23 cellular contexts compared by ENCODE assay signal in genomic region chr5:89337-90286, GRCh38. TPM values are rescaled to one million over a fixed set of nuclear protein-coding genes. Genes with fewer than 3 reads are reported as not detected.
A peak's percentile ranks its signal among the peaks of the same experiment; 100 is the strongest.
DNase-seq lines count a peak whose midpoint lies in the region; ATAC-seq, FAIRE-seq and TF ChIP-seq lines count a peak whose summit lies in the region.
"Had no signal": no experiment of that assay in that cellular context is flagged by ENCODE, and none has a peak within 500 bp of the region (broad histone marks: within the 10 kb centered on the region; RNA-seq: fewer than 3 reads in every experiment).

No MANE protein-coding gene starts in this region.

- peaks cover 10% of the 10 kb centered on the region; the same call in 1 of the 2 replicates for H3K79me1 ChIP-seq in H1 (ENCODE audit: low read depth, low read length)

- no peak overlapping the region for H2AFZ ChIP-seq in H1 (ENCODE audit: low read length)

- no peak overlapping the region for H4K5ac ChIP-seq in H1 (ENCODE audit: insufficient read length, low read depth, low read length)

- TF ChIP-seq POLR2A in H1 (IDR thresholded peaks at IDR 0.05; ENCODE audit: control extremely low read depth in 1 of 2, low read depth in 2 of 2, low read length in 2 of 2) = no peak

- H3K4me2 ChIP-seq in H1 (ENCODE audit: insufficient read depth in 1 of 2, low read depth in 2 of 2, low read length in 2 of 2) = no peak overlapping the region
- H3K4me2 ChIP-seq: A549 had no signal

- H3K36me3 ChIP-seq in H7 (replicated peaks; ENCODE audit: control insufficient read depth, insufficient read depth, low read length) (peaks cover 2% of the 10 kb centered on the region), H1 (ENCODE audit: control insufficient read depth in 2 of 4, insufficient read depth in 4 of 4, low read length in 3 of 4) (peaks cover 0 to 1% (median 0%) of the 10 kb centered on the region in 4 experiments; a peak in 1 of 8 replicates)
- H3K36me3 ChIP-seq: SJSA1 had no signal

- H4K91ac ChIP-seq in H1 (replicated peaks; ENCODE audit: insufficient read length, low read length) = peak overlapping the region; percentile 38

- H2AK5ac ChIP-seq in H1 (ENCODE audit: low read depth, low read length) = peak overlapping the region; percentile 79; the same call in 1 of the 2 replicates

- WGBS in H1 (ENCODE audit: extremely low coverage in 1 of 2, insufficient coverage in 1 of 2, insufficient read length in 1 of 2, insufficient replicate concordance in 2 of 2, low coverage in 1 of 2, low lambda C conversion rate in 2 of 2, missing lambda C conversion rate in 1 of 2), 2 experiments = 92% methylated on average over 14 of the region's 17 CpGs; no CpG with 5 or more reads in 1 of the 2 experiments

- no peak overlapping the region for H3K56ac ChIP-seq in H1 (replicated peaks; ENCODE audit: insufficient read length, low read depth, low read length)

- peak overlapping the region; percentile 80; the same call in 1 of the 2 replicates for H2BK20ac ChIP-seq in H1 (ENCODE audit: low read length)

- TF ChIP-seq CTCF in H1 (IDR thresholded peaks at IDR 0.05; ENCODE audit: control extremely low read depth in 1 of 3, insufficient read depth in 1 of 3, low read depth in 1 of 3, low read length in 3 of 3) (no peak), nephron (IDR thresholded peaks at IDR 0.05; ENCODE audit: unreplicated experiment in 3 of 3) (no peak), type B pancreatic cell (conservative IDR thresholded peaks at IDR 0.05) (no peak), GM13976 (IDR thresholded peaks at IDR 0.05; ENCODE audit: borderline replicate concordance, control extremely low read depth, extremely low read depth, insufficient read depth, missing control alignments) (no peak)

- peaks cover 79% of the 10 kb centered on the region for H3K27me3 Mint-ChIP-seq in nephron (ENCODE audit: low read depth)
- peaks cover 43% of the 10 kb centered on the region for H3K27me3 Mint-ChIP-seq in type B pancreatic cell

- no peak overlapping the region for H3K23ac ChIP-seq in H1 (ENCODE audit: insufficient read length)

- peak; percentile 29 for DNase-seq in H7
- DNase-seq in H1 (ENCODE audit: low read depth in 1 of 2, low spot score in 2 of 2) = no peak
- peak; percentile 45 for DNase-seq in type B pancreatic cell (ENCODE audit: extremely low spot score, unreplicated experiment)
- DNase-seq in GM13976 (ENCODE audit: low spot score) = no peak
- DNase-seq in globus pallidus (ENCODE audit: low spot score) = no peak
- DNase-seq: AML-193; CD4-positive, alpha-beta T cell; MV-4-11; NCI-H1105 treated with DMSO at 0.1 percent for 48 hours; NCI-H2029 treated with DMSO at 0.1 percent for 48 hours; NCI-H446 treated with DMSO at 0.1 percent for 48 hours; NCI-H526; NCI-H82; Right ventricle myocardium superior had no signal

- no peak for FAIRE-seq in H1 (lab: Jason Lieb, UNC)
- FAIRE-seq: A549, G401.6, HepG2 had no signal

- H2BK120ac ChIP-seq in H1 (replicated peaks; ENCODE audit: low read depth, low read length) = no peak overlapping the region

- H3K14ac ChIP-seq in H1 (ENCODE audit: insufficient read length) = no peak overlapping the region

- H3K79me2 ChIP-seq in H1 (ENCODE audit: control insufficient read depth in 1 of 2, insufficient read depth in 2 of 2, low read length in 2 of 2) = peaks cover 7 to 20% of the 10 kb centered on the region in 2 experiments

- H3K27ac Mint-ChIP-seq in nephron = no peak overlapping the region
- H3K27ac Mint-ChIP-seq in type B pancreatic cell = peak overlapping the region; percentile 8
- H3K27ac Mint-ChIP-seq: CD4-positive, alpha-beta T cell had no signal

- no peak overlapping the region for H3K9ac ChIP-seq in H1 (replicated peaks in 1 of 4; ENCODE audit: extremely low read depth in 1 of 4, low read depth in 3 of 4, low read length in 3 of 4)
- H3K9ac ChIP-seq: BLaER1 treated with 17β-estradiol and CSF1 and Interleukin-3, amounts not matched to agents 10 nM and 100 nM had no signal

- in situ Hi-C loops in GM13976 (cut with MboI; ENCODE audit: low sequenced_read_pairs, unreplicated experiment) = no loop called here

- CTCF ChIA-PET in H1 (lab: Charles Lee; ENCODE audit: partially characterized antibody) = interaction anchor here (0.7 to 2.1 kb wide), 8 partner anchors 8 to 66 kb away, joined by 3 to 8 read pairs (median 3); no protein-coding TSS in a partner anchor

- H3K27me3 ChIP-seq in H7 (ENCODE audit: control insufficient read depth, insufficient read depth, low read length) (no peaks in the 10 kb centered on the region), H1 (replicated peaks in 1 of 4; ENCODE audit: control insufficient read depth in 3 of 4, extremely low read depth in 1 of 4, insufficient read depth in 3 of 4, low read length in 3 of 4) (no peaks in the 10 kb centered on the region; a peak in 1 of 7 replicates)

- TF ChIP-seq RAD21 in H1 (IDR thresholded peaks at IDR 0.05 in 1 of 2, conservative IDR thresholded peaks at IDR 0.05 in 1 of 2; ENCODE audit: low read depth in 2 of 2, low read length in 2 of 2) = no peak

- H3K9me3 Mint-ChIP-seq in nephron = peaks cover 3% of the 10 kb centered on the region
- no peaks in the 10 kb centered on the region for H3K9me3 Mint-ChIP-seq in type B pancreatic cell
- H3K9me3 Mint-ChIP-seq: CD4-positive, alpha-beta T cell had no signal

- peak overlapping the region; percentile 53; the same call in 1 of the 2 replicates for H2BK15ac ChIP-seq in H1 (ENCODE audit: low read length)

- POLR2A ChIA-PET in H1 (lab: Charles Lee; ENCODE audit: partially characterized antibody) = interaction anchor here (0.6 to 6.3 kb wide), 7 partner anchors 9 to 168 kb away, joined by 3 to 65 read pairs (median 4); partner anchors contain the start of genes CCDC127 and SDHA

- H3K9me3 ChIP-seq in H1 (ENCODE audit: insufficient read depth in 2 of 2, low read depth in 1 of 2, low read length in 1 of 2) = no peaks in the 10 kb centered on the region
- H3K9me3 ChIP-seq: A549, SJSA1 had no signal

- H2BK12ac ChIP-seq in H1 (ENCODE audit: low read depth, low read length) = peak overlapping the region; percentile 80; the same call in 1 of the 2 replicates

- H3K4me1 ChIP-seq in H1 (replicated peaks in 1 of 4; ENCODE audit: control insufficient read depth in 3 of 4, insufficient read depth in 4 of 4, low read length in 3 of 4) = peaks cover 3 to 30% (median 17%) of the 10 kb centered on the region in 4 experiments

- no peak overlapping the region; the same call in 1 of the 2 replicates for H3K18ac ChIP-seq in H1 (ENCODE audit: extremely low read depth, low read length)

- H3K36me3 Mint-ChIP-seq in nephron (ENCODE audit: low read depth) (no peaks in the 10 kb centered on the region), type B pancreatic cell (no peaks in the 10 kb centered on the region)

- H3K4me1 Mint-ChIP-seq in nephron (peaks cover 12% of the 10 kb centered on the region), type B pancreatic cell (ENCODE audit: unreplicated experiment) (peaks cover 8% of the 10 kb centered on the region)

- no peak for ATAC-seq in GM21619 (IDR thresholded peaks at IDR 0.05; ENCODE audit: unreplicated experiment)

- no peak overlapping the region for H3K4ac ChIP-seq in H1 (replicated peaks; ENCODE audit: insufficient read length, low read depth, low read length)

- H3K4me3 Mint-ChIP-seq in nephron (peak overlapping the region in 2 of 3 experiments; percentile 30 to 33), type B pancreatic cell (peak overlapping the region; percentile 88)
- H3K4me3 Mint-ChIP-seq: CD4-positive, alpha-beta T cell had no signal

- no peak overlapping the region; the same call in 1 of the 2 replicates for H2BK5ac ChIP-seq in H1 (ENCODE audit: low read depth, low read length)

- peaks cover 0 to 5% of the 10 kb centered on the region in 2 experiments for H4K20me1 ChIP-seq in H1 (replicated peaks in 1 of 2; ENCODE audit: control insufficient read depth in 1 of 2, insufficient read depth in 2 of 2, low read length in 2 of 2)

- TF ChIP-seq EP300 in H1 (IDR thresholded peaks at IDR 0.05; ENCODE audit: borderline replicate concordance in 1 of 2, low read depth in 2 of 2, low read length in 2 of 2) = no peak

- no peak overlapping the region for H3K4me3 ChIP-seq in H7 (ENCODE audit: insufficient read depth, low read depth, low read length)
- H3K4me3 ChIP-seq in H1 (ENCODE audit: extremely low read depth in 1 of 4, insufficient read depth in 2 of 4, low read depth in 3 of 4, low read length in 4 of 4) = no peak overlapping the region
- H3K4me3 ChIP-seq: A549; BLaER1 treated with 17β-estradiol and CSF1 and Interleukin-3, amounts not matched to agents 10 nM and 100 nM; SJSA1 had no signal

- no peak overlapping the region for H3K27ac ChIP-seq in H1 (ENCODE audit: low read depth, low read length)
- H3K27ac ChIP-seq: A549, SJSA1 had no signal

- H3K23me2 ChIP-seq in H1 (ENCODE audit: low read depth, low read length) = no peaks in the 10 kb centered on the region; the same call in 1 of the 2 replicates

- no peak overlapping the region for H4K8ac ChIP-seq in H1 (ENCODE audit: extremely low read depth, insufficient read depth, low read length)

TF ChIP-seq in H1, 55 proteins besides CTCF, POLR2A, EP300 and RAD21:
- no peak for TF ChIP-seq POU5F1 (IDR thresholded peaks at IDR 0.05; ENCODE audit: low read depth, low read length)
- no peak for TF ChIP-seq EZH2 (IDR thresholded peaks at IDR 0.05; ENCODE audit: low read depth, low read length, severe bottlenecking)

RNA-seq across cellular contexts. Expression of gene PLEKHG4B, which starts 2.4 kb away (rescaled TPM):
- total RNA-seq in H7 (2014; rRNA removed; shearing (Covaris generic)) = 25.2 and 34.1 TPM in 2 replicates
- 42.9 and 43.6 TPM in 2 replicates for total RNA-seq in H1 (2021; fragmentation: NEBNext Ultra II Directional; extraction: Animal tissue kit (Norgen Biotek cat#: 25700))
- polyA plus RNA-seq in H1 (2011; rRNA removed) = 31.1 and 35.1 TPM in 2 replicates
- polyA plus RNA-seq in H1 (2011; cell fraction: cytosol; rRNA removed) = 27.6 TPM
- 88.3 TPM for polyA plus RNA-seq in H1 (2011; cell fraction: nucleus; rRNA removed)
- 26.7 to 37.9 TPM (median 36.4 TPM) in 4 replicates for polyA plus RNA-seq in H1 (2012, experiment 1 of 2)
- 21.7 TPM for polyA plus RNA-seq in H1 (2012, experiment 2 of 2)
- polyA plus RNA-seq in H1 (2013, experiment 1 of 2) = 30.4 TPM
- 26.1 TPM for polyA plus RNA-seq in H1 (2013, experiment 2 of 2)
- 22.7 and 25.5 TPM in 2 replicates for polyA minus RNA-seq in H1 (2011; rRNA and poly(A)+ RNA removed)
- polyA minus RNA-seq in H1 (2011; cell fraction: cytosol; rRNA and poly(A)+ RNA removed) = 19.9 TPM
- polyA minus RNA-seq in H1 (2011; cell fraction: nucleus; rRNA and poly(A)+ RNA removed) = 28.8 TPM
- total RNA-seq in type B pancreatic cell (ENCODE audit: low replicate concordance) = 32.8 and 46.6 TPM in 2 replicates
- total RNA-seq: HT-29, MCF 10A, Right ventricle myocardium superior had no signal
- polyA plus RNA-seq: HepG2 had no signal

Comparison
In these comparisons a context has a peak if more than half of its experiments do, and no peak if none do; other contexts are left out.
1. DNase-seq: peak in H7 (single experiment) and type B pancreatic cell (single experiment); none in H1 (0 of 2), GM13976 (single experiment) and globus pallidus (single experiment).